ENCODE assay signal across 11 cellular contexts in the genomic region with DNA sequence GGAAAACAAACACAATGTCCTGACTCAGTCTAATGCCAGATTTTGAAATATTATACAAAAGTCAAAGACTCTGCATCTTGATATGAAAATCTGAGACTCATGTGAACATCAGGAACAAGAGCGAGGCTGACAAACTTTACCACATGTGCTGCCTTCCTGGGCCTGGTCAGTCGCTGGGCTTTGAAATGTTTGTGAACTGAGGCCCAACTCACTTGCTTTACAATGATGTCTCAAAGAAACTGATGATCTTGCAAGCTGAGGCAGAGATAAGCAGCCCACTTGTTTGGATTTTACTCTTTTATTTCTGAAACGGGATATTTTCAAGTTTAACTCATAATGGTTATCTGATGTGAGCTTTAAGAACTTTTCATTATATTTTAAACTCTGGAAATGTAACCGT. TPM values are rescaled to one million over a fixed set of nuclear protein-coding genes. Genes with fewer than 3 reads are reported as not detected.
DNase-seq lines count a peak whose midpoint lies in the region; ATAC-seq and TF ChIP-seq lines count a peak whose summit lies in the region.
"Had no signal": no experiment of that assay in that cellular context is flagged by ENCODE, and none has a peak within 500 bp of the region (broad histone marks: within the 10 kb centered on the region; RNA-seq: fewer than 3 reads in every experiment).

No MANE protein-coding gene starts in this region.

- H3K36me3 ChIP-seq in BLaER1 (peaks cover 47% of the 10 kb centered on the region), Panc1 (ENCODE audit: control insufficient read depth, insufficient read depth, low read length) (no peaks in the 10 kb centered on the region), parathyroid adenoma (ENCODE audit: control insufficient read depth, insufficient read depth, low read length) (no peaks in the 10 kb centered on the region)

- no peak overlapping the region for H3K27ac ChIP-seq in BLaER1
- peak overlapping the region; percentile 89 for H3K27ac ChIP-seq in Panc1 (ENCODE audit: low read length)
- peak overlapping the region; percentile 15 for H3K27ac ChIP-seq in parathyroid adenoma
- peak overlapping the region in 16 of 59 donors; percentile 8 to 92 (median 80) for H3K27ac ChIP-seq in dorsolateral prefrontal cortex

- H3K27me3 ChIP-seq in BLaER1: no peaks in the 10 kb centered on the region
- no peaks in the 10 kb centered on the region for H3K27me3 ChIP-seq in Panc1 (ENCODE audit: control insufficient read depth, insufficient read depth, low read length)
- H3K27me3 ChIP-seq in parathyroid adenoma (ENCODE audit: control insufficient read depth, insufficient read depth, low read length): no peaks in the 10 kb centered on the region
- peaks cover 0 to 12% (median 0%) of the 10 kb centered on the region in 45 donors for H3K27me3 ChIP-seq in dorsolateral prefrontal cortex

- TF ChIP-seq CTCF in Panc1 (IDR thresholded peaks at IDR 0.05): no peak
- TF ChIP-seq CTCF in fibroblast of mammary gland (conservative IDR thresholded peaks at IDR 0.05; ENCODE audit: control insufficient read depth, insufficient read depth, low read depth, low read length): no peak
- TF ChIP-seq CTCF in parathyroid adenoma (IDR thresholded peaks at IDR 0.05): no peak
- no peak for TF ChIP-seq CTCF in dorsolateral prefrontal cortex (IDR thresholded peaks at IDR 0.05 in 54 of 56, conservative IDR thresholded peaks at IDR 0.05 in 2 of 56; ENCODE audit: low read depth in 1 of 56, partially characterized antibody in 56 of 56)

- H4K20me1 ChIP-seq in BLaER1: peaks cover 61% of the 10 kb centered on the region

- CTCF ChIA-PET in Panc1 (lab: Charles Lee): no interaction called here

- ATAC-seq in Panc1: no peak

- DNase-seq in Panc1 (ENCODE audit: low read depth, low spot score) (no peak), fibroblast of mammary gland (ENCODE audit: low read depth) (no peak), SKM-1 treated with dmso at 0.1 percent for 144 hours (lab: John Stamatoyannopoulos, UW; ENCODE audit: unreplicated experiment) (no peak), dorsolateral prefrontal cortex (no peak), AML-193 (lab: John Stamatoyannopoulos, UW) (no peak)
- DNase-seq in activated naive CD4-positive, alpha-beta T cell treated with anti-CD3 and anti-CD28 coated beads, Interleukin-2, amount 50 U/mL, for 16 hours: no peak
- DNase-seq: cortex of kidney, NCI-H2081, occipital lobe had no signal

- in situ Hi-C loops in Panc1 (cut with HindIII; ENCODE audit: low pct_unique_long_range_greater_than_20kb, low sequenced_read_pairs): no loop called here

- H3K9ac ChIP-seq in BLaER1: peak overlapping the region; percentile 95; the same call in 1 of the 2 replicates
- H3K9ac ChIP-seq in parathyroid adenoma: no peak overlapping the region

- no peaks in the 10 kb centered on the region for H3K79me2 ChIP-seq in parathyroid adenoma

- peak overlapping the region; percentile 94; the same call in 1 of the 2 replicates for H3K4me3 ChIP-seq in BLaER1
- H3K4me3 ChIP-seq in Panc1 (ENCODE audit: low read depth in 2 of 2, low read length in 2 of 2): peak overlapping the region; percentile 68 to 72
- peak overlapping the region; percentile 75 for H3K4me3 ChIP-seq in fibroblast of mammary gland (ENCODE audit: control insufficient read depth, low read depth, low read length)
- no peak overlapping the region for H3K4me3 ChIP-seq in parathyroid adenoma (ENCODE audit: low read depth, low read length)
- peak overlapping the region in 24 of 59 donors; percentile 8 to 85 (median 78) for H3K4me3 ChIP-seq in dorsolateral prefrontal cortex

- no peak overlapping the region for H2AFZ ChIP-seq in parathyroid adenoma

- intact Hi-C loops in Panc1 (cut with micrococcal nuclease; ENCODE audit: unreplicated experiment): no loop called here
- intact Hi-C loops in dorsolateral prefrontal cortex (cut with DNase I): no loop called here

- no TSS peak for BruUV-seq in Panc1 (replicated peaks; lab: Mats Ljungman, UMichigan)

- H3K4me2 ChIP-seq in BLaER1: peak overlapping the region; percentile 81
- no peak overlapping the region for H3K4me2 ChIP-seq in parathyroid adenoma (ENCODE audit: low read length)

- POLR2A ChIA-PET in Panc1 (lab: Charles Lee): no interaction called here

- H3K4me1 ChIP-seq in BLaER1 (peaks cover 66% of the 10 kb centered on the region), Panc1 (ENCODE audit: control insufficient read depth, insufficient read depth, low read length) (peaks cover 38% of the 10 kb centered on the region), parathyroid adenoma (peaks cover 16% of the 10 kb centered on the region)

- no peaks in the 10 kb centered on the region for H3K9me3 ChIP-seq in BLaER1
- H3K9me3 ChIP-seq in Panc1 (ENCODE audit: control insufficient read depth, insufficient read depth, low read depth, low read length): no peaks in the 10 kb centered on the region
- no peaks in the 10 kb centered on the region for H3K9me3 ChIP-seq in parathyroid adenoma (ENCODE audit: control insufficient read depth, low read length)

RNA-seq across cellular contexts. Expression of a gene that starts 2.1 kb away (rescaled TPM):
- total RNA-seq in Panc1 (2021; ENCODE audit: unreplicated experiment) (33.9 TPM), dorsolateral prefrontal cortex (10 to 100 TPM; 10.4 to 50.9 (median 18.5) TPM)
- 22.4 TPM for polyA plus RNA-seq in Panc1 (2012; ENCODE audit: insufficient read length)
